8 cellular contexts compared by ENCODE assay signal in genomic region chr11:76444065-76444383, GRCh38. TPM values are rescaled to one million over a fixed set of nuclear protein-coding genes. Genes with fewer than 3 reads are reported as not detected.
DNase-seq lines count a peak whose midpoint lies in the region; ATAC-seq, FAIRE-seq and TF ChIP-seq lines count a peak whose summit lies in the region.

No MANE protein-coding gene starts in this region.

- no peaks in the 10 kb centered on the region for H3K9me3 ChIP-seq in kidney (ENCODE audit: control insufficient read depth in 1 of 2, low read length in 2 of 2)
- H3K9me3 ChIP-seq in suprapubic skin, result no peaks in the 10 kb centered on the region

- no peak for ATAC-seq in activated naive CD8-positive, alpha-beta T cell treated with anti-CD3 and anti-CD28 coated beads, Interleukin-2, amount 10 ng/mL, durations not matched to agents 7 days and 5 days (ENCODE audit: low read depth)

- peaks cover 23% of the 10 kb centered on the region for H3K36me3 Mint-ChIP-seq in T-helper 2 cell treated with Interferon-gamma antibody and Interleukin-4, amounts not matched to agents 5 μg/mL and 100 μg/mL, for 36 hours (ENCODE audit: low read depth)
- peaks cover 13% of the 10 kb centered on the region for H3K36me3 Mint-ChIP-seq in activated naive CD8-positive, alpha-beta T cell treated with anti-CD3 and anti-CD28 coated beads, Interleukin-2, amount 10 ng/mL, durations not matched to agents 7 days and 5 days

- no peak for FAIRE-seq in kidney (lab: Jason Lieb, UNC)

- H3K27me3 Mint-ChIP-seq in T-helper 2 cell treated with Interferon-gamma antibody and Interleukin-4, amounts not matched to agents 5 μg/mL and 100 μg/mL, for 36 hours (ENCODE audit: low read depth), result no peaks in the 10 kb centered on the region
- no peaks in the 10 kb centered on the region for H3K27me3 Mint-ChIP-seq in activated naive CD8-positive, alpha-beta T cell treated with anti-CD3 and anti-CD28 coated beads, Interleukin-2, amount 10 ng/mL, durations not matched to agents 7 days and 5 days

- TF ChIP-seq CTCF in kidney (IDR thresholded peaks at IDR 0.05; ENCODE audit: borderline replicate concordance, extremely low read depth, insufficient read depth) (no peak), suprapubic skin (IDR thresholded peaks at IDR 0.05) (no peak)

- TF ChIP-seq POLR2A in suprapubic skin (IDR thresholded peaks at IDR 0.05), result no peak

- intact Hi-C loops in kidney (cut with DNase I), result no loop called here

- POLR2A ChIA-PET in activated naive CD8-positive, alpha-beta T cell treated with anti-CD3 and anti-CD28 coated beads, Interleukin-2, amount 10 ng/mL, durations not matched to agents 7 days and 5 days (lab: Charles Lee), result no interaction called here

- H3K36me3 ChIP-seq in kidney (ENCODE audit: control insufficient read depth in 1 of 2, insufficient read depth in 2 of 2, low read length in 2 of 2), result no peaks in the 10 kb centered on the region
- peaks cover 8% of the 10 kb centered on the region for H3K36me3 ChIP-seq in suprapubic skin

- H3K4me1 ChIP-seq in kidney (ENCODE audit: control insufficient read depth in 1 of 2, insufficient read depth in 1 of 2, low read depth in 1 of 2, low read length in 2 of 2), result peaks cover 4 to 5% of the 10 kb centered on the region in 2 donors
- H3K4me1 ChIP-seq in suprapubic skin, result peaks cover 22% of the 10 kb centered on the region

- H3K27ac Mint-ChIP-seq in T-helper 2 cell treated with Interferon-gamma antibody and Interleukin-4, amounts not matched to agents 5 μg/mL and 100 μg/mL, for 36 hours, result peak overlapping the region; percentile 94
- H3K27ac Mint-ChIP-seq in activated naive CD8-positive, alpha-beta T cell treated with anti-CD3 and anti-CD28 coated beads, Interleukin-2, amount 10 ng/mL, durations not matched to agents 7 days and 5 days, result peak overlapping the region; percentile 93

- H3K4me3 ChIP-seq in kidney (ENCODE audit: low read length in 2 of 2), result peak overlapping the region; percentile 96 to 99
- peak overlapping the region; percentile 95 for H3K4me3 ChIP-seq in suprapubic skin

- H3K9me3 Mint-ChIP-seq in T-helper 2 cell treated with Interferon-gamma antibody and Interleukin-4, amounts not matched to agents 5 μg/mL and 100 μg/mL, for 36 hours, result no peaks in the 10 kb centered on the region
- no peaks in the 10 kb centered on the region for H3K9me3 Mint-ChIP-seq in activated naive CD8-positive, alpha-beta T cell treated with anti-CD3 and anti-CD28 coated beads, Interleukin-2, amount 10 ng/mL, durations not matched to agents 7 days and 5 days

- DNase-seq in T-helper 2 cell treated with Interferon-gamma antibody and Interleukin-4, amounts not matched to agents 5 μg/mL and 100 μg/mL, for 36 hours (ENCODE audit: low spot score), result no peak
- DNase-seq in T-helper 2 cell, result no peak
- DNase-seq in activated naive CD8-positive, alpha-beta T cell treated with anti-CD3 and anti-CD28 coated beads, Interleukin-2, amount 10 ng/mL, durations not matched to agents 7 days and 5 days, result no peak
- no peak for DNase-seq in kidney
- no peak for DNase-seq in suprapubic skin (ENCODE audit: low spot score in 2 of 2)
- no peak for DNase-seq in Ammon's horn (ENCODE audit: low spot score)
- DNase-seq in HK-2 (ENCODE audit: unreplicated experiment), result no peak
- no peak for DNase-seq in putamen (ENCODE audit: low spot score)

- H3K4me3 Mint-ChIP-seq in T-helper 2 cell treated with Interferon-gamma antibody and Interleukin-4, amounts not matched to agents 5 μg/mL and 100 μg/mL, for 36 hours, result peak overlapping the region; percentile 98
- peak overlapping the region; percentile 84 for H3K4me3 Mint-ChIP-seq in activated naive CD8-positive, alpha-beta T cell treated with anti-CD3 and anti-CD28 coated beads, Interleukin-2, amount 10 ng/mL, durations not matched to agents 7 days and 5 days

- 0% methylated on average over 10 of the region's 10 CpGs for WGBS in suprapubic skin

- TF ChIP-seq EP300 in suprapubic skin (IDR thresholded peaks at IDR 0.05), result no peak

- H3K9ac ChIP-seq in kidney (ENCODE audit: low read length in 2 of 2), result peak overlapping the region; percentile 95 to 98

- no peaks in the 10 kb centered on the region for H3K27me3 ChIP-seq in suprapubic skin

- H3K27ac ChIP-seq in kidney (ENCODE audit: low read depth in 2 of 2, low read length in 2 of 2) (peak overlapping the region; percentile 84 to 92), suprapubic skin (peak overlapping the region; percentile 86)

- H3K4me1 Mint-ChIP-seq in T-helper 2 cell treated with Interferon-gamma antibody and Interleukin-4, amounts not matched to agents 5 μg/mL and 100 μg/mL, for 36 hours (ENCODE audit: low read depth), result peaks cover 36% of the 10 kb centered on the region
- H3K4me1 Mint-ChIP-seq in activated naive CD8-positive, alpha-beta T cell treated with anti-CD3 and anti-CD28 coated beads, Interleukin-2, amount 10 ng/mL, durations not matched to agents 7 days and 5 days, result peaks cover 21% of the 10 kb centered on the region

RNA-seq across cellular contexts. Expression of gene EMSY, which starts 0.8 kb away (rescaled TPM):
- total RNA-seq in activated naive CD8-positive, alpha-beta T cell treated with anti-CD3 and anti-CD28 coated beads, Interleukin-2, amount 10 ng/mL, durations not matched to agents 7 days and 5 days, result 10 to 100 TPM; 35.7 to 42.4 TPM
- total RNA-seq in kidney (22.2 TPM), suprapubic skin (10 to 100 TPM; 32.2 to 36.8 (median 33.2) TPM)
- 7.5 TPM for polyA plus RNA-seq in kidney (ENCODE audit: insufficient read depth, low read depth, low replicate concordance)
